Comparison of ENCODE assay signal across 8 cellular contexts in genomic region chr7:151276651-151277590, GRCh38. TPM values are rescaled to one million over a fixed set of nuclear protein-coding genes. Genes with fewer than 3 reads are reported as not detected.
DNase-seq lines count a peak whose midpoint lies in the region; ATAC-seq, FAIRE-seq and TF ChIP-seq lines count a peak whose summit lies in the region.

No MANE protein-coding gene starts in this region.

- no peaks in the 10 kb centered on the region for H3K9me3 ChIP-seq in GM12878 (replicated peaks; ENCODE audit: control insufficient read depth, insufficient read depth, low read length)
- no peaks in the 10 kb centered on the region for H3K9me3 ChIP-seq in iPS DF 6.9 (ENCODE audit: control insufficient read depth, insufficient read depth, low read length)
- no peaks in the 10 kb centered on the region for H3K9me3 ChIP-seq in sigmoid colon

- no peak overlapping the region for H3K27ac ChIP-seq in GM12878 (ENCODE audit: control insufficient read depth, insufficient read depth)
- H3K27ac ChIP-seq in iPS DF 6.9 (ENCODE audit: low read length): no peak overlapping the region
- peak overlapping the region in 3 of 4 donors; percentile 16 to 51 (median 19) for H3K27ac ChIP-seq in sigmoid colon

- H3K4me1 ChIP-seq in GM12878 (ENCODE audit: control insufficient read depth, insufficient read depth, low read length) (no peaks in the 10 kb centered on the region), iPS DF 6.9 (ENCODE audit: control insufficient read depth, insufficient read depth, low read length) (peaks cover 6% of the 10 kb centered on the region), sigmoid colon (peaks cover 0 to 27% (median 19%) of the 10 kb centered on the region in 4 donors)

- BruUV-seq in GM12878 (replicated peaks; lab: Mats Ljungman, UMichigan): no TSS peak

- H4K20me1 ChIP-seq in GM12878 (ENCODE audit: control insufficient read depth, insufficient read depth): peaks cover 4% of the 10 kb centered on the region; the same call in 1 of the 2 replicates

- ATAC-seq in GM18519 (IDR thresholded peaks at IDR 0.05; ENCODE audit: low FRiP score, unreplicated experiment) (peak; percentile 47), GM12878 (peak; percentile 72), GM21526 (IDR thresholded peaks at IDR 0.05; ENCODE audit: low FRiP score, unreplicated experiment) (no peak)

- no peak for TF ChIP-seq POLR2A in GM12878 (IDR thresholded peaks at IDR 0.05; ENCODE audit: low read depth, low read length)
- TF ChIP-seq POLR2A in sigmoid colon (IDR thresholded peaks at IDR 0.05): no peak

- H3K4me1 Mint-ChIP-seq in T-helper 1 cell treated with Interleukin-12 subunit alpha and Interleukin-12 subunit beta and Interleukin-4 antibody, amounts not matched to agents 30 μg/mL and 1 μg/mL, for 36 hours (ENCODE audit: low read depth): peaks cover 9% of the 10 kb centered on the region

- RAD21 ChIA-PET in GM12878 (lab: Charles Lee; ENCODE audit: unreplicated experiment): no interaction called here

- H3K4me3 ChIP-seq in GM12878 (no peak overlapping the region), iPS DF 6.9 (ENCODE audit: low read length) (peak overlapping the region; percentile 36; the same call in 1 of the 2 replicates), sigmoid colon (peak overlapping the region; percentile 27 to 50 (median 50))

- no peaks in the 10 kb centered on the region for H3K9me3 Mint-ChIP-seq in T-helper 1 cell treated with Interleukin-12 subunit alpha and Interleukin-12 subunit beta and Interleukin-4 antibody, amounts not matched to agents 30 μg/mL and 1 μg/mL, for 36 hours

- TF ChIP-seq CTCF in GM12878 (IDR thresholded peaks at IDR 0.05 in 2 of 3, conservative IDR thresholded peaks at IDR 0.05 in 1 of 3; ENCODE audit: control insufficient read depth in 2 of 3, extremely low read depth in 1 of 3, insufficient read depth in 1 of 3, low read depth in 3 of 3, low read length in 3 of 3): no peak
- no peak for TF ChIP-seq CTCF in sigmoid colon (IDR thresholded peaks at IDR 0.05)

- no peak for TF ChIP-seq RAD21 in GM12878 (IDR thresholded peaks at IDR 0.05; ENCODE audit: insufficient read depth, low read depth, low read length)

- no peaks in the 10 kb centered on the region for H3K79me2 ChIP-seq in GM12878 (ENCODE audit: control insufficient read depth, insufficient read depth, low read length)

- peaks cover 16% of the 10 kb centered on the region for H3K27me3 Mint-ChIP-seq in T-helper 1 cell treated with Interleukin-12 subunit alpha and Interleukin-12 subunit beta and Interleukin-4 antibody, amounts not matched to agents 30 μg/mL and 1 μg/mL, for 36 hours (ENCODE audit: low read depth)

- no peak overlapping the region; the same call in 1 of the 2 replicates for H2AFZ ChIP-seq in GM12878 (ENCODE audit: control insufficient read depth, low read depth, low read length)

- peaks cover 0 to 4% of the 10 kb centered on the region in 2 experiments; a peak in 3 of 4 replicates for H3K27me3 ChIP-seq in GM12878 (replicated peaks in 1 of 2; ENCODE audit: control insufficient read depth in 2 of 2, insufficient read depth in 2 of 2, low read length in 1 of 2)
- H3K27me3 ChIP-seq in iPS DF 6.9 (ENCODE audit: control insufficient read depth, insufficient read depth, low read length): no peaks in the 10 kb centered on the region; the same call in 1 of the 2 replicates
- H3K27me3 ChIP-seq in sigmoid colon: peaks cover 0 to 2% (median 0%) of the 10 kb centered on the region in 3 donors

- no peak overlapping the region for H3K9ac ChIP-seq in GM12878 (ENCODE audit: control insufficient read depth, insufficient read depth, low read length)

- in situ Hi-C loops in GM12878 (cut with MboI): no loop called here

- H3K27ac Mint-ChIP-seq in T-helper 1 cell treated with Interleukin-12 subunit alpha and Interleukin-12 subunit beta and Interleukin-4 antibody, amounts not matched to agents 30 μg/mL and 1 μg/mL, for 36 hours: no peak overlapping the region

- CTCF ChIA-PET in GM12878 (lab: Yijun Ruan, JAX): interaction anchor here (1.1 kb wide), 1 partner anchor 33 kb away, joined by 3 read pairs; no protein-coding TSS in a partner anchor

- DNase-seq in 8988T (peak; percentile 67), MV-4-11 (lab: John Stamatoyannopoulos, UW) (peak; percentile 31), GM12878 (ENCODE audit: low read depth, low spot score) (no peak), iPS DF 6.9 (ENCODE audit: low read depth, low spot score) (no peak), sigmoid colon (peak; percentile 78)

- 5% methylated on average over 44 of the region's 63 CpGs for whole genome bisulfite sequencing in GM12878 (ENCODE audit: insufficient coverage, insufficient replicate concordance, low lambda C conversion rate, missing lambda C conversion rate)
- WGBS in iPS DF 6.9 (ENCODE audit: insufficient coverage, insufficient read length): no CpG with 5 or more reads among the region's 63 CpGs
- WGBS in sigmoid colon, 2 donors: 3 to 4% methylated on average over 63 of the region's 63 CpGs

- no peaks in the 10 kb centered on the region for H3K36me3 Mint-ChIP-seq in T-helper 1 cell treated with Interleukin-12 subunit alpha and Interleukin-12 subunit beta and Interleukin-4 antibody, amounts not matched to agents 30 μg/mL and 1 μg/mL, for 36 hours (ENCODE audit: low read depth)

- SMC1A ChIA-PET in GM12878 (lab: Charles Lee; ENCODE audit: uncharacterized antibody, unreplicated experiment): no interaction called here

- POLR2A ChIA-PET in GM12878 (lab: Charles Lee): no interaction called here

- intact Hi-C loops in GM12878 (cut with micrococcal nuclease; ENCODE audit: unreplicated experiment) (no loop called here), sigmoid colon (cut with DNase I) (loop anchor here (2.0 kb wide), 1 partner anchor 24 kb away; no protein-coding TSS in a partner anchor)

- peak overlapping the region; percentile 15; the same call in 1 of the 2 replicates for H3K4me2 ChIP-seq in GM12878 (ENCODE audit: control insufficient read depth, insufficient read depth)

- no peaks in the 10 kb centered on the region for H3K36me3 ChIP-seq in GM12878 (ENCODE audit: control insufficient read depth in 2 of 2, insufficient read depth in 2 of 2, low read length in 1 of 2)
- H3K36me3 ChIP-seq in iPS DF 6.9 (ENCODE audit: control insufficient read depth, insufficient read depth, low read length): no peaks in the 10 kb centered on the region
- H3K36me3 ChIP-seq in sigmoid colon: no peaks in the 10 kb centered on the region

- TF ChIP-seq EP300 in GM12878 (IDR thresholded peaks at IDR 0.05; ENCODE audit: borderline replicate concordance in 1 of 2, control insufficient read depth in 1 of 2, low read depth in 2 of 2, low read length in 2 of 2) (no peak), sigmoid colon (IDR thresholded peaks at IDR 0.05) (no peak)

- no peak for FAIRE-seq in GM12878 (lab: Jason Lieb, UNC)

- H3K4me3 Mint-ChIP-seq in T-helper 1 cell treated with Interleukin-12 subunit alpha and Interleukin-12 subunit beta and Interleukin-4 antibody, amounts not matched to agents 30 μg/mL and 1 μg/mL, for 36 hours: peak overlapping the region; percentile 68

RNA-seq across cellular contexts. Expression of gene SMARCD3, which starts 28.4 kb away (rescaled TPM):
- not detected in 2 replicates for total RNA-seq in GM12878 (2013; cell fraction: nucleolus; rRNA removed)
- total RNA-seq in GM12878 (2014; rRNA removed) (0.11 TPM in 1 of 2 replicates, not detected in the other), GM12878 (2014; rRNA removed; fragmentation: Illumina TruSeq; extraction: Trizol) (0.13 and 0.14 TPM in 2 replicates), GM12878 (2021) (0.51 and 1.4 TPM in 2 replicates), sigmoid colon (10 to 100 TPM; 38.8 to 63.1 (median 51.6) TPM)
- 1.7 TPM for polyA plus RNA-seq in GM12878 (2011; ENCODE audit: low read depth)
- polyA plus RNA-seq in GM12878 (2011; rRNA removed) (0.17 and 0.18 TPM in 2 replicates), GM12878 (2014; fragmentation: Illumina TruSeq; extraction: Trizol) (0.12 and 0.86 TPM in 2 replicates), GM12878 (2014; fragmentation: Nextera tagmentation; extraction: Ambion mirVana) (under 1 TPM; 0.11 TPM), GM12878 (2014; rRNA removed) (0.34 and 0.63 TPM in 2 replicates), GM12878 (2016; fragmentation: Nextera tagmentation; extraction: Ambion mirVana) (under 1 TPM; 0.39 to 0.81 TPM), sigmoid colon (10 to 100 TPM in 1 of 3 donors, 1 to 10 TPM in 2; 4.2 to 15.6 (median 9.5) TPM)
- polyA plus RNA-seq in GM12878 (2011; cell fraction: cytosol; rRNA removed): 0.17 and 1.4 TPM in 2 replicates
- polyA plus RNA-seq in GM12878 (2011; cell fraction: nucleus; rRNA removed): 0.79 and 1.0 TPM in 2 replicates
- 3.2 and 3.6 TPM in 2 replicates for polyA plus RNA-seq in GM12878 (2012)
- not detected in 2 replicates for polyA minus RNA-seq in GM12878 (2011; rRNA and poly(A)+ RNA removed)
- polyA minus RNA-seq in GM12878 (2011; cell fraction: cytosol; rRNA and poly(A)+ RNA removed): not detected in 2 replicates
- not detected in 2 replicates for polyA minus RNA-seq in GM12878 (2011; cell fraction: nucleus; rRNA and poly(A)+ RNA removed)

RNA-seq across cellular contexts. Expression of gene CHPF2, which starts 44.6 kb away (rescaled TPM):
- total RNA-seq in GM12878 (2013; cell fraction: nucleolus; rRNA removed): 59.3 and 69.6 TPM in 2 replicates
- total RNA-seq in GM12878 (2014; rRNA removed): 23.4 and 25.8 TPM in 2 replicates
- total RNA-seq in GM12878 (2014; rRNA removed; fragmentation: Illumina TruSeq; extraction: Trizol): 10.1 and 11.6 TPM in 2 replicates
- 31.3 and 33.1 TPM in 2 replicates for total RNA-seq in GM12878 (2021)
- polyA plus RNA-seq in GM12878 (2011; ENCODE audit: low read depth): 11.3 TPM
- 6.7 and 9.2 TPM in 2 replicates for polyA plus RNA-seq in GM12878 (2011; rRNA removed)
- 13.1 and 17.6 TPM in 2 replicates for polyA plus RNA-seq in GM12878 (2011; cell fraction: cytosol; rRNA removed)
- 96.6 and 98.8 TPM in 2 replicates for polyA plus RNA-seq in GM12878 (2011; cell fraction: nucleus; rRNA removed)
- polyA plus RNA-seq in GM12878 (2012): 19.5 and 28.6 TPM in 2 replicates
- 3.2 and 9.2 TPM in 2 replicates for polyA plus RNA-seq in GM12878 (2014; fragmentation: Illumina TruSeq; extraction: Trizol)
- under 1 TPM; 0.23 to 0.82 TPM for polyA plus RNA-seq in GM12878 (2014; fragmentation: Nextera tagmentation; extraction: Ambion mirVana)
- 24.1 and 28.2 TPM in 2 replicates for polyA plus RNA-seq in GM12878 (2014; rRNA removed)
- 10 to 100 TPM; 11.4 to 13.4 TPM for polyA plus RNA-seq in GM12878 (2016; fragmentation: Nextera tagmentation; extraction: Ambion mirVana)
- 10.4 and 22.9 TPM in 2 replicates for polyA minus RNA-seq in GM12878 (2011; rRNA and poly(A)+ RNA removed)
- 7.6 and 10.5 TPM in 2 replicates for polyA minus RNA-seq in GM12878 (2011; cell fraction: cytosol; rRNA and poly(A)+ RNA removed)
- polyA minus RNA-seq in GM12878 (2011; cell fraction: nucleus; rRNA and poly(A)+ RNA removed): 36.0 and 57.0 TPM in 2 replicates
- 10 to 100 TPM; 14.3 to 36.3 (median 18.9) TPM for total RNA-seq in sigmoid colon
- polyA plus RNA-seq in sigmoid colon: 10 to 100 TPM in 1 of 3 donors, 1 to 10 TPM in 2; 5.4 to 27.9 (median 5.5) TPM

RNA-seq across cellular contexts. Expression of gene ABCF2, which starts 49.9 kb away (rescaled TPM):
- 22.9 and 36.3 TPM in 2 replicates for total RNA-seq in GM12878 (2013; cell fraction: nucleolus; rRNA removed)
- total RNA-seq in GM12878 (2014; rRNA removed) (59.4 and 59.8 TPM in 2 replicates), GM12878 (2014; rRNA removed; fragmentation: Illumina TruSeq; extraction: Trizol) (55.4 and 56.2 TPM in 2 replicates), GM12878 (2021) (52.8 and 58.1 TPM in 2 replicates), sigmoid colon (10 to 100 TPM; 25.8 to 34.6 (median 30.2) TPM)
- 18.9 TPM for polyA plus RNA-seq in GM12878 (2011; ENCODE audit: low read depth)
- polyA plus RNA-seq in GM12878 (2011; rRNA removed) (15.2 and 29.3 TPM in 2 replicates), GM12878 (2014; fragmentation: Illumina TruSeq; extraction: Trizol) (62.1 and 76.3 TPM in 2 replicates), GM12878 (2014; fragmentation: Nextera tagmentation; extraction: Ambion mirVana) (10 to 100 TPM; 39.6 to 50.9 TPM), GM12878 (2014; rRNA removed) (49.5 and 54.5 TPM in 2 replicates), GM12878 (2016; fragmentation: Nextera tagmentation; extraction: Ambion mirVana) (10 to 100 TPM; 63.9 to 65.8 TPM), sigmoid colon (10 to 100 TPM; 18.3 to 34.6 (median 19.8) TPM)
- 42.5 and 47.8 TPM in 2 replicates for polyA plus RNA-seq in GM12878 (2011; cell fraction: cytosol; rRNA removed)
- polyA plus RNA-seq in GM12878 (2011; cell fraction: nucleus; rRNA removed): 38.2 and 45.7 TPM in 2 replicates
- polyA plus RNA-seq in GM12878 (2012): 19.8 and 21.2 TPM in 2 replicates
- 39.4 and 48.2 TPM in 2 replicates for polyA minus RNA-seq in GM12878 (2011; rRNA and poly(A)+ RNA removed)
- 11.6 and 19.4 TPM in 2 replicates for polyA minus RNA-seq in GM12878 (2011; cell fraction: cytosol; rRNA and poly(A)+ RNA removed)
- polyA minus RNA-seq in GM12878 (2011; cell fraction: nucleus; rRNA and poly(A)+ RNA removed): 8.1 and 17.4 TPM in 2 replicates

Comparison
In these comparisons a context has a peak if more than half of its experiments do, and no peak if none do; other contexts are left out.
1. DNase-seq: peak in 8988T (single experiment), MV-4-11 (single experiment) and sigmoid colon (single experiment); none in GM12878 (single experiment) and iPS DF 6.9 (single experiment).
2. H3K27ac ChIP-seq: peak in sigmoid colon (3 of 4); none in GM12878 (single experiment) and iPS DF 6.9 (single experiment).
3. RNA of gene SMARCD3, which starts 28.4 kb away (total RNA-seq): 38.8 to 63.1 TPM in sigmoid colon; 0.11 to 1.4 TPM in GM12878; every median in the first group is over 10 times any median in the second.